Comparison of ENCODE assay signal across 11 cellular contexts in genomic region chr5:110045153-110045552, GRCh38.
DNase-seq lines count a peak whose midpoint lies in the region; ATAC-seq and TF ChIP-seq lines count a peak whose summit lies in the region.
"Had no signal": no experiment of that assay in that cellular context is flagged by ENCODE, and none has a peak within 500 bp of the region (broad histone marks: within the 10 kb centered on the region; RNA-seq: fewer than 3 reads in every experiment).

No MANE protein-coding gene starts in this region.

- H3K4me3 Mint-ChIP-seq in WTC11 (no peak overlapping the region), glutamatergic neuron (ENCODE audit: unreplicated experiment) (no peak overlapping the region)
- H3K4me3 Mint-ChIP-seq: activated T-cell treated with anti-CD3 and anti-CD28 coated beads, Interleukin-2, amount 50 U/mL, for 24 hours had no signal

- H3K4me1 Mint-ChIP-seq in WTC11 (peaks cover 10% of the 10 kb centered on the region), glutamatergic neuron (ENCODE audit: low read depth, unreplicated experiment) (peaks cover 19% of the 10 kb centered on the region)

- H3K27me3 ChIP-seq in cardiac muscle cell (peaks cover 3% of the 10 kb centered on the region), right cardiac atrium (ENCODE audit: control insufficient read depth, insufficient read depth) (no peaks in the 10 kb centered on the region), upper lobe of right lung (no peaks in the 10 kb centered on the region)

- no peak overlapping the region for H3K27ac ChIP-seq in cardiac muscle cell
- H3K27ac ChIP-seq in right cardiac atrium (ENCODE audit: low read length): no peak overlapping the region
- no peak overlapping the region for H3K27ac ChIP-seq in upper lobe of right lung
- H3K27ac ChIP-seq: parathyroid adenoma had no signal

- H3K4me1 ChIP-seq in cardiac muscle cell (ENCODE audit: low read depth) (no peaks in the 10 kb centered on the region), right cardiac atrium (ENCODE audit: control insufficient read depth, insufficient read depth, low read length) (no peaks in the 10 kb centered on the region), upper lobe of right lung (no peaks in the 10 kb centered on the region)
- H3K4me1 ChIP-seq: parathyroid adenoma had no signal

- H3K27ac Mint-ChIP-seq in WTC11 (no peak overlapping the region), glutamatergic neuron (ENCODE audit: unreplicated experiment) (no peak overlapping the region)
- H3K27ac Mint-ChIP-seq: activated T-cell treated with anti-CD3 and anti-CD28 coated beads, Interleukin-2, amount 50 U/mL, for 24 hours had no signal

- intact Hi-C loops in right cardiac atrium (cut with DNase I): no loop called here
- intact Hi-C loops in upper lobe of right lung (cut with DNase I): no loop called here

- no peak overlapping the region for H3K4me3 ChIP-seq in cardiac muscle cell
- no peak overlapping the region for H3K4me3 ChIP-seq in right cardiac atrium (ENCODE audit: low read length)
- no peak overlapping the region for H3K4me3 ChIP-seq in upper lobe of right lung

- peaks cover 20% of the 10 kb centered on the region for H3K9me3 Mint-ChIP-seq in WTC11
- peaks cover 3% of the 10 kb centered on the region for H3K9me3 Mint-ChIP-seq in glutamatergic neuron (ENCODE audit: unreplicated experiment)

- WGBS in right cardiac atrium: 27% methylated on average over 1 of the region's 1 CpG

- H3K36me3 Mint-ChIP-seq in WTC11 (peaks cover 8% of the 10 kb centered on the region), glutamatergic neuron (ENCODE audit: unreplicated experiment) (peaks cover 28% of the 10 kb centered on the region)

- peak in 1 of 2 donors; percentile 11 for DNase-seq in cardiac muscle cell (ENCODE audit: low read depth in 1 of 2, low spot score in 1 of 2)
- no peak for DNase-seq in right cardiac atrium
- no peak for DNase-seq in WTC11 (ENCODE audit: low spot score)
- DNase-seq in fibroblast of peridontal ligament (ENCODE audit: extremely low read depth): peak; percentile 30
- no peak for DNase-seq in upper lobe of right lung
- no peak for DNase-seq in glutamatergic neuron
- DNase-seq in NCI-H1105 (lab: John Stamatoyannopoulos, UW): no peak
- DNase-seq: activated T-cell treated with anti-CD3 and anti-CD28 coated beads, Interleukin-2, amount 50 U/mL, for 24 hours; amniotic stem cell had no signal

- CTCF ChIA-PET in WTC11 (lab: Charles Lee): interaction anchor here (0.8 to 1.0 kb wide), 4 partner anchors 36 to 288 kb away, joined by 3 to 5 read pairs (median 3); no protein-coding TSS in a partner anchor

- POLR2A ChIA-PET in WTC11 (lab: Charles Lee): no interaction called here

- H3K27me3 Mint-ChIP-seq in WTC11 (ENCODE audit: low read depth): no peaks in the 10 kb centered on the region
- no peaks in the 10 kb centered on the region for H3K27me3 Mint-ChIP-seq in glutamatergic neuron (ENCODE audit: unreplicated experiment)
- H3K27me3 Mint-ChIP-seq: activated T-cell treated with anti-CD3 and anti-CD28 coated beads, Interleukin-2, amount 50 U/mL, for 24 hours had no signal

- TF ChIP-seq CTCF in cardiac muscle cell (IDR thresholded peaks at IDR 0.05; ENCODE audit: low read depth, low read length): peak; percentile 8
- TF ChIP-seq CTCF in WTC11 (IDR thresholded peaks at IDR 0.05): peak; percentile 21; the same call in 1 of the 2 replicates
- TF ChIP-seq CTCF in upper lobe of right lung (IDR thresholded peaks at IDR 0.05): peak; percentile 16
- TF ChIP-seq CTCF in glutamatergic neuron (IDR thresholded peaks at IDR 0.05; ENCODE audit: partially characterized antibody, unreplicated experiment): no peak

- H3K9me3 ChIP-seq in cardiac muscle cell (ENCODE audit: low read depth): no peaks in the 10 kb centered on the region
- H3K9me3 ChIP-seq in right cardiac atrium (ENCODE audit: control insufficient read depth, low read length): no peaks in the 10 kb centered on the region
- H3K9me3 ChIP-seq in upper lobe of right lung: no peaks in the 10 kb centered on the region

- H3K36me3 ChIP-seq in cardiac muscle cell (no peaks in the 10 kb centered on the region), upper lobe of right lung (no peaks in the 10 kb centered on the region)

- ATAC-seq in right cardiac atrium (no peak), WTC11 (peak; percentile 47; the same call in 1 of the 2 replicates), upper lobe of right lung (no peak), HG02973 (IDR thresholded peaks at IDR 0.05; ENCODE audit: unreplicated experiment) (no peak)

TF ChIP-seq in WTC11, 78 proteins besides CTCF, POLR2A, EP300 and RAD21 (continues in another document):
- TF ChIP-seq NR3C1 (CRISPR knock-in tag; conservative IDR thresholded peaks at IDR 0.05; ENCODE audit: low read depth) (no peak), RORB (CRISPR knock-in tag; IDR thresholded peaks at IDR 0.05) (no peak), JUN (CRISPR knock-in tag; IDR thresholded peaks at IDR 0.05) (no peak), MXD4 (CRISPR knock-in tag; IDR thresholded peaks at IDR 0.05; ENCODE audit: borderline replicate concordance) (no peak), JAZF1 (CRISPR knock-in tag; IDR thresholded peaks at IDR 0.05) (no peak), ZBTB21 (CRISPR knock-in tag; IDR thresholded peaks at IDR 0.05; ENCODE audit: borderline replicate concordance) (no peak), NR2C2 (CRISPR knock-in tag; IDR thresholded peaks at IDR 0.05) (no peak), STAT6 (CRISPR knock-in tag; conservative IDR thresholded peaks at IDR 0.05; ENCODE audit: low read depth) (no peak), ZSCAN18 (CRISPR knock-in tag; IDR thresholded peaks at IDR 0.05) (no peak), ZNF263 (CRISPR knock-in tag; IDR thresholded peaks at IDR 0.05; ENCODE audit: low read depth) (no peak)
- TF ChIP-seq, protein P1, sequence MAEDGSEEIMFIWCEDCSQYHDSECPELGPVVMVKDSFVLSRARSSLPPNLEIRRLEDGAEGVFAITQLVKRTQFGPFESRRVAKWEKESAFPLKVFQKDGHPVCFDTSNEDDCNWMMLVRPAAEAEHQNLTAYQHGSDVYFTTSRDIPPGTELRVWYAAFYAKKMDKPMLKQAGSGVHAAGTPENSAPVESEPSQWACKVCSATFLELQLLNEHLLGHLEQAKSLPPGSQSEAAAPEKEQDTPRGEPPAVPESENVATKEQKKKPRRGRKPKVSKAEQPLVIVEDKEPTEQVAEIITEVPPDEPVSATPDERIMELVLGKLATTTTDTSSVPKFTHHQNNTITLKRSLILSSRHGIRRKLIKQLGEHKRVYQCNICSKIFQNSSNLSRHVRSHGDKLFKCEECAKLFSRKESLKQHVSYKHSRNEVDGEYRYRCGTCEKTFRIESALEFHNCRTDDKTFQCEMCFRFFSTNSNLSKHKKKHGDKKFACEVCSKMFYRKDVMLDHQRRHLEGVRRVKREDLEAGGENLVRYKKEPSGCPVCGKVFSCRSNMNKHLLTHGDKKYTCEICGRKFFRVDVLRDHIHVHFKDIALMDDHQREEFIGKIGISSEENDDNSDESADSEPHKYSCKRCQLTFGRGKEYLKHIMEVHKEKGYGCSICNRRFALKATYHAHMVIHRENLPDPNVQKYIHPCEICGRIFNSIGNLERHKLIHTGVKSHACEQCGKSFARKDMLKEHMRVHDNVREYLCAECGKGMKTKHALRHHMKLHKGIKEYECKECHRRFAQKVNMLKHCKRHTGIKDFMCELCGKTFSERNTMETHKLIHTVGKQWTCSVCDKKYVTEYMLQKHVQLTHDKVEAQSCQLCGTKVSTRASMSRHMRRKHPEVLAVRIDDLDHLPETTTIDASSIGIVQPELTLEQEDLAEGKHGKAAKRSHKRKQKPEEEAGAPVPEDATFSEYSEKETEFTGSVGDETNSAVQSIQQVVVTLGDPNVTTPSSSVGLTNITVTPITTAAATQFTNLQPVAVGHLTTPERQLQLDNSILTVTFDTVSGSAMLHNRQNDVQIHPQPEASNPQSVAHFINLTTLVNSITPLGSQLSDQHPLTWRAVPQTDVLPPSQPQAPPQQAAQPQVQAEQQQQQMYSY (CRISPR knock-in tag; IDR thresholded peaks at IDR 0.05): no peak
